In genomic region chr20:62487564-62488086, GRCh38 we compare ENCODE assay signal across 1 cellular context.
A peak's percentile ranks its signal among the peaks of the same experiment; 100 is the strongest.
TF ChIP-seq lines count a peak whose summit lies in the region.

No MANE protein-coding gene starts in this region.

TF ChIP-seq in K562, 482 proteins besides CTCF, POLR2A, EP300 and RAD21 (continued from another document and continues in another):
- no peak for TF ChIP-seq ZNF277 (CRISPR knock-in tag; IDR thresholded peaks at IDR 0.05; ENCODE audit: borderline replicate concordance)
- TF ChIP-seq ASH1L (IDR thresholded peaks at IDR 0.05; ENCODE audit: borderline replicate concordance, low read depth, partially characterized antibody), result no peak
- TF ChIP-seq POLR3A (IDR thresholded peaks at IDR 0.05; ENCODE audit: borderline replicate concordance, extremely low read depth, insufficient read depth, insufficient read length), result no peak
- TF ChIP-seq TSHZ1 (CRISPR knock-in tag; IDR thresholded peaks at IDR 0.05), result no peak
- TF ChIP-seq ZNF583 (CRISPR knock-in tag; IDR thresholded peaks at IDR 0.05), result peak; percentile 55; the same call in 1 of the 2 replicates
- no peak for TF ChIP-seq MCM5 (IDR thresholded peaks at IDR 0.05; ENCODE audit: low read depth)
- TF ChIP-seq NFIX (CRISPR knock-in tag; IDR thresholded peaks at IDR 0.05; ENCODE audit: low read depth), result no peak
- no peak for TF ChIP-seq TEAD1 (CRISPR knock-in tag; IDR thresholded peaks at IDR 0.05)
- TF ChIP-seq ZKSCAN8 (CRISPR knock-in tag; IDR thresholded peaks at IDR 0.05), result no peak
- peak; percentile 65 for TF ChIP-seq GATA2 (CRISPR knock-in tag; IDR thresholded peaks at IDR 0.05)
- TF ChIP-seq CEBPB (tag; IDR thresholded peaks at IDR 0.05), result no peak
- TF ChIP-seq ZNF384 (IDR thresholded peaks at IDR 0.05; ENCODE audit: low read depth, low read length), result no peak
- no peak for TF ChIP-seq THRA (IDR thresholded peaks at IDR 0.05)
- no peak for TF ChIP-seq MEF2A (IDR thresholded peaks at IDR 0.05; ENCODE audit: control insufficient read depth, low read depth, low read length)
- no peak for TF ChIP-seq E4F1 (CRISPR knock-in tag; IDR thresholded peaks at IDR 0.05; ENCODE audit: borderline replicate concordance)
- TF ChIP-seq SMARCE1 (IDR thresholded peaks at IDR 0.05), result peak; percentile 87
- TF ChIP-seq TEAD2 (tag; IDR thresholded peaks at IDR 0.05), result no peak
- TF ChIP-seq SMAD2 (IDR thresholded peaks at IDR 0.05; ENCODE audit: low read depth, low read length), result no peak
- TF ChIP-seq ZSCAN32 (CRISPR knock-in tag; IDR thresholded peaks at IDR 0.05), result no peak
- no peak for TF ChIP-seq ZNF212 (CRISPR knock-in tag; IDR thresholded peaks at IDR 0.05)
- TF ChIP-seq NONO (IDR thresholded peaks at IDR 0.05; ENCODE audit: low read depth in 2 of 2, low read length in 1 of 2), result peak in 1 of 2 experiments; percentile 97; a peak in 2 of 4 replicates
- TF ChIP-seq DLX4 (CRISPR knock-in tag; IDR thresholded peaks at IDR 0.05), result no peak
- no peak for TF ChIP-seq CREBBP (IDR thresholded peaks at IDR 0.05; ENCODE audit: low read depth, low read length)
- TF ChIP-seq ZNF184 (CRISPR knock-in tag; IDR thresholded peaks at IDR 0.05), result no peak
- TF ChIP-seq FOXM1 (IDR thresholded peaks at IDR 0.05; ENCODE audit: low read depth), result no peak
- no peak for TF ChIP-seq FOXM1 (CRISPR knock-in tag; IDR thresholded peaks at IDR 0.05; ENCODE audit: low read depth)
- TF ChIP-seq ATF2 (CRISPR knock-in tag; IDR thresholded peaks at IDR 0.05), result no peak
- TF ChIP-seq CHAMP1 (IDR thresholded peaks at IDR 0.05), result no peak
- no peak for TF ChIP-seq ZNF3 (CRISPR knock-in tag; IDR thresholded peaks at IDR 0.05)
- no peak for TF ChIP-seq ZNF77 (CRISPR knock-in tag; IDR thresholded peaks at IDR 0.05)
- TF ChIP-seq ZNF668 (CRISPR knock-in tag; IDR thresholded peaks at IDR 0.05), result no peak
- TF ChIP-seq ZFP91 (CRISPR knock-in tag; IDR thresholded peaks at IDR 0.05), result no peak
- TF ChIP-seq CHD2 (IDR thresholded peaks at IDR 0.05; ENCODE audit: low read depth, low read length), result no peak
- no peak for TF ChIP-seq NEUROD1 (IDR thresholded peaks at IDR 0.05; ENCODE audit: borderline replicate concordance, low read depth, low read length, partially characterized antibody)
- peak; percentile 56; the same call in 1 of the 2 replicates for TF ChIP-seq TOE1 (IDR thresholded peaks at IDR 0.05; ENCODE audit: borderline replicate concordance)
- no peak for TF ChIP-seq TOE1 (CRISPR knock-in tag; IDR thresholded peaks at IDR 0.05; ENCODE audit: borderline replicate concordance, low read depth)
- TF ChIP-seq ZNF707 (CRISPR knock-in tag; conservative IDR thresholded peaks at IDR 0.05), result no peak
- TF ChIP-seq PRPF4 (IDR thresholded peaks at IDR 0.05; ENCODE audit: insufficient read depth, low read depth, low read length, poor library complexity, severe bottlenecking), result no peak
- no peak for TF ChIP-seq IRF9 (tag; IDR thresholded peaks at IDR 0.05)
- no peak for TF ChIP-seq HBP1 (CRISPR knock-in tag; IDR thresholded peaks at IDR 0.05)
- peak in 1 of 2 experiments; percentile 44; a peak in 1 of 4 replicates for TF ChIP-seq FOXA3 (CRISPR knock-in tag; conservative IDR thresholded peaks at IDR 0.05 in 1 of 2, IDR thresholded peaks at IDR 0.05 in 1 of 2)
- no peak for TF ChIP-seq E2F8 (IDR thresholded peaks at IDR 0.05; ENCODE audit: low read depth, partially characterized antibody)
- TF ChIP-seq ZNF134 (CRISPR knock-in tag; conservative IDR thresholded peaks at IDR 0.05), result no peak; the same call in 1 of the 2 replicates
- no peak for TF ChIP-seq NCOA2 (IDR thresholded peaks at IDR 0.05; ENCODE audit: partially characterized antibody in 2 of 2)
